In genomic region chr9:136728080-136728547, GRCh38 we compare ENCODE assay signal across 8 cellular contexts.
DNase-seq lines count a peak whose midpoint lies in the region; ATAC-seq and TF ChIP-seq lines count a peak whose summit lies in the region.

No MANE protein-coding gene starts in this region.

- peak; percentile 23 for DNase-seq in DMS79 (lab: John Stamatoyannopoulos, UW)
- DNase-seq in SHP77 treated with DMSO at 0.1 percent for 48 hours (lab: John Stamatoyannopoulos, UW) = peak; percentile 45
- peak; percentile 94 for DNase-seq in activated gamma-delta T cell treated with Interleukin-2 at 50 U/mL for 16 hours
- peak; percentile 74 for DNase-seq in foreskin melanocyte

- peak overlapping the region in 4 of 5 donors; percentile 70 to 88 (median 82) for H3K9ac ChIP-seq in subcutaneous abdominal adipose tissue (ENCODE audit: low read length in 5 of 5)

- H3K36me3 ChIP-seq in KOPT-K1 (ENCODE audit: insufficient read depth, low read length) (peaks cover 39% of the 10 kb centered on the region), neutrophil (peaks cover 34% of the 10 kb centered on the region), subcutaneous abdominal adipose tissue (ENCODE audit: control insufficient read depth in 5 of 5, insufficient read depth in 5 of 5, low read length in 5 of 5) (peaks cover 0 to 36% (median 32%) of the 10 kb centered on the region in 5 donors)

- H3K4me3 ChIP-seq in neutrophil (ENCODE audit: low read depth in 1 of 2, low read length in 1 of 2) (peak overlapping the region; percentile 74 to 86), subcutaneous abdominal adipose tissue (ENCODE audit: low read depth in 1 of 5, low read length in 5 of 5) (peak overlapping the region in 4 of 5 donors; percentile 93 to 98 (median 98))

- H3K9me3 ChIP-seq in KOPT-K1 (ENCODE audit: insufficient read depth, low read length, poor library complexity, severe bottlenecking) (no peaks in the 10 kb centered on the region), neutrophil (no peaks in the 10 kb centered on the region), subcutaneous abdominal adipose tissue (ENCODE audit: control insufficient read depth in 5 of 5, low read length in 5 of 5) (no peaks in the 10 kb centered on the region)

- H3K27ac ChIP-seq in KOPT-K1 (ENCODE audit: low read depth, low read length, poor library complexity, severe bottlenecking) (peak overlapping the region; percentile 88), neutrophil (peak overlapping the region; percentile 66), subcutaneous abdominal adipose tissue (ENCODE audit: low read depth, low read length) (peak overlapping the region; percentile 81)

- ATAC-seq in GM21717 (IDR thresholded peaks at IDR 0.05; ENCODE audit: unreplicated experiment) = peak; percentile 47

- TF ChIP-seq CTCF in neutrophil (IDR thresholded peaks at IDR 0.05) = peak; percentile 79

- peaks cover 28 to 30% of the 10 kb centered on the region in 2 experiments for H3K4me1 ChIP-seq in neutrophil (ENCODE audit: control insufficient read depth in 1 of 2, insufficient read depth in 1 of 2, low read depth in 1 of 2, low read length in 1 of 2)
- peaks cover 11 to 55% (median 42%) of the 10 kb centered on the region in 5 donors for H3K4me1 ChIP-seq in subcutaneous abdominal adipose tissue (ENCODE audit: control insufficient read depth in 5 of 5, insufficient read depth in 5 of 5, low read length in 5 of 5)

- H3K27me3 ChIP-seq in neutrophil (peaks cover 25% of the 10 kb centered on the region), subcutaneous abdominal adipose tissue (ENCODE audit: control insufficient read depth in 5 of 5, insufficient read depth in 4 of 5, low read length in 5 of 5) (no peaks in the 10 kb centered on the region)

Comparison
In these comparisons a context has a peak if more than half of its experiments do, and no peak if none do; other contexts are left out.
1. Peak in every context shown above with its lines: DNase-seq, ATAC-seq, H3K4me3 ChIP-seq and H3K27ac ChIP-seq.
2. DNase-seq: peak in every context shown above with its lines; median percentile 94 in activated gamma-delta T cell treated with Interleukin-2 at 50 U/mL for 16 hours; 74 in foreskin melanocyte; 45 in SHP77 treated with DMSO at 0.1 percent for 48 hours; 23 in DMS79.